Comparison of ENCODE assay signal across 8 cellular contexts in the genomic region with DNA sequence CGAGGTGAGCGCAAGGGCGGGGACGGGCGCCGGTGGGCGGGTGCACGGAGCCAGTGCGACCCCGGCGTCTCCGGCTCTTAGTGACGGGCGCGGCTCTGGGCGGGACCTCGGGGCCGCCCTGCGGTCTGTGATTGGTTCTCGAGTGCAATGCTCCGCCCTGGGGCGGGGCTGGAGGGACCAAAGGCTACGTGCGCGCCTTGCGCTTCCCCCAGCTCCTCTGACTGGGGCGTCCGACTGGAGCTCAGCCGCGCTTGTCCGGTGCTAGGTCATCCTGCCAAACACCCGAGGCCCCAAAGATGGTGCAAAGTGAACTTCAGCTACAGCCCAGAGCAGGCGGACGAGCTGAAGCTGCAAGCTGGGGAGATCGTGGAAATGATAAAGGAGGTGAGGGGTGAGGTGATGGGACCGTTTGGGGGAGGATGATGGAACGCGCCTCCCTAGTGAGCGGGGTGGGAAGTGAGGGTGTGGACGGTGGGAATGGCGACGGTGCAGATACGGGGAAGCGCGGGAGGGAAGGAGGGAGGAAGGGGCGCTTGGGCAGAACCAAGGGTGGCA. TPM values are rescaled to one million over a fixed set of nuclear protein-coding genes. Genes with fewer than 3 reads are reported as not detected.
DNase-seq lines count a peak whose midpoint lies in the region; ATAC-seq and TF ChIP-seq lines count a peak whose summit lies in the region.

No MANE protein-coding gene starts in this region.

- H2AFZ ChIP-seq in MM.1S (ENCODE audit: low read length) = peak overlapping the region; percentile 77

- H3K27ac ChIP-seq in MM.1S (ENCODE audit: low read length) (no peak overlapping the region), thoracic aorta (peak overlapping the region; percentile 45 to 62)

- no peaks in the 10 kb centered on the region for H3K9me3 Mint-ChIP-seq in activated naive CD4-positive, alpha-beta T cell treated with anti-CD3 and anti-CD28 coated beads for 36 hours
- no peaks in the 10 kb centered on the region for H3K9me3 Mint-ChIP-seq in osteocyte (ENCODE audit: unreplicated experiment)

- peak overlapping the region; percentile 89 for H3K4me3 ChIP-seq in H7 (ENCODE audit: insufficient read depth, low read depth, low read length)
- peak overlapping the region; percentile 61 for H3K4me3 ChIP-seq in MM.1S (ENCODE audit: low read length)
- H3K4me3 ChIP-seq in thoracic aorta = peak overlapping the region; percentile 94

- peak overlapping the region; percentile 96 for H3K4me3 Mint-ChIP-seq in activated naive CD4-positive, alpha-beta T cell treated with anti-CD3 and anti-CD28 coated beads for 36 hours
- H3K4me3 Mint-ChIP-seq in osteocyte (ENCODE audit: unreplicated experiment) = peak overlapping the region; percentile 93

- no peaks in the 10 kb centered on the region for H3F3A ChIP-seq in MM.1S (ENCODE audit: insufficient read depth, low read length)

- H3K36me3 Mint-ChIP-seq in activated naive CD4-positive, alpha-beta T cell treated with anti-CD3 and anti-CD28 coated beads for 36 hours (ENCODE audit: low read depth) = peaks cover 10% of the 10 kb centered on the region
- H3K36me3 Mint-ChIP-seq in osteocyte (ENCODE audit: unreplicated experiment) = peaks cover 20% of the 10 kb centered on the region

- H3K36me3 ChIP-seq in H7 (replicated peaks; ENCODE audit: control insufficient read depth, insufficient read depth, low read length) (peaks cover 11% of the 10 kb centered on the region), MM.1S (replicated peaks; ENCODE audit: insufficient read depth, low read length) (0 out of 2 replicates have a peak, but pooled peaks cover 2% of the 10 kb centered on the region), thoracic aorta (peaks cover 16% of the 10 kb centered on the region)

- H3K9ac ChIP-seq in MM.1S (ENCODE audit: low read length) = peak overlapping the region; percentile 55; the same call in 1 of the 2 replicates

- H3K27me3 Mint-ChIP-seq in activated naive CD4-positive, alpha-beta T cell treated with anti-CD3 and anti-CD28 coated beads for 36 hours (ENCODE audit: low read depth) = no peaks in the 10 kb centered on the region
- no peaks in the 10 kb centered on the region for H3K27me3 Mint-ChIP-seq in osteocyte (ENCODE audit: unreplicated experiment)

- H3K27me3 ChIP-seq in H7 (ENCODE audit: control insufficient read depth, insufficient read depth, low read length) = peaks cover 2% of the 10 kb centered on the region; the same call in 1 of the 2 replicates
- H3K27me3 ChIP-seq in MM.1S (replicated peaks; ENCODE audit: insufficient read depth, low read length) = no peaks in the 10 kb centered on the region
- no peaks in the 10 kb centered on the region for H3K27me3 ChIP-seq in thoracic aorta (replicated peaks; ENCODE audit: insufficient read depth)

- H3K79me2 ChIP-seq in MM.1S (ENCODE audit: low read length) = no peaks in the 10 kb centered on the region

- TF ChIP-seq CTCF in MM.1S (IDR thresholded peaks at IDR 0.05; ENCODE audit: low read length) (no peak), osteocyte (IDR thresholded peaks at IDR 0.05) (no peak), thoracic aorta (IDR thresholded peaks at IDR 0.05) (peak; percentile 4)

- no peaks in the 10 kb centered on the region for H4K20me1 ChIP-seq in MM.1S (ENCODE audit: insufficient read depth, low read length)

- DNase-seq in ELF-1 (ENCODE audit: low read depth, low spot score) (peak; percentile 98), H7 (peak; percentile 99), MM.1S (peak; percentile 95), SHP77 treated with DMSO at 0.1 percent for 48 hours (lab: John Stamatoyannopoulos, UW) (peak; percentile 77), glomerular visceral epithelial cell (ENCODE audit: extremely low spot score) (peak; percentile 81), osteocyte (ENCODE audit: extremely low spot score, unreplicated experiment) (peak; percentile 96), thoracic aorta (ENCODE audit: low spot score) (peak; percentile 72)
- DNase-seq in activated naive CD4-positive, alpha-beta T cell treated with anti-CD3 and anti-CD28 coated beads for 36 hours = peak; percentile 89

- no peaks in the 10 kb centered on the region for H3K9me2 ChIP-seq in MM.1S (replicated peaks; ENCODE audit: insufficient read depth, low read length)

- no peak overlapping the region for H3K27ac Mint-ChIP-seq in activated naive CD4-positive, alpha-beta T cell treated with anti-CD3 and anti-CD28 coated beads for 36 hours
- H3K27ac Mint-ChIP-seq in osteocyte (ENCODE audit: unreplicated experiment) = peak overlapping the region; percentile 87

- CTCF ChIA-PET in activated naive CD4-positive, alpha-beta T cell treated with anti-CD3 and anti-CD28 coated beads for 36 hours (lab: Charles Lee) = interaction anchor here (0.6 to 1.6 kb wide), 7 partner anchors 9 to 157 kb away, joined by 3 to 6 read pairs (median 3); a partner anchor contains a TSS

- intact Hi-C loops in activated naive CD4-positive, alpha-beta T cell treated with anti-CD3 and anti-CD28 coated beads for 36 hours (cut with micrococcal nuclease) = loop anchor here (1.0 to 5.0 kb wide), 4 partner anchors 16 to 220 kb away; a partner anchor contains a TSS

- H3K4me1 ChIP-seq in MM.1S (ENCODE audit: low read length) (no peaks in the 10 kb centered on the region), thoracic aorta (ENCODE audit: control insufficient read depth in 1 of 2, low read depth in 2 of 2) (peaks cover 0 to 20% of the 10 kb centered on the region in 2 donors)

- H3K4me2 ChIP-seq in MM.1S (ENCODE audit: low read depth, low read length) = peak overlapping the region; percentile 80

- no peaks in the 10 kb centered on the region for H3K9me3 ChIP-seq in MM.1S (replicated peaks; ENCODE audit: insufficient read depth, low read length)
- no peaks in the 10 kb centered on the region for H3K9me3 ChIP-seq in thoracic aorta

- H3K4me1 Mint-ChIP-seq in activated naive CD4-positive, alpha-beta T cell treated with anti-CD3 and anti-CD28 coated beads for 36 hours (ENCODE audit: low read depth) = peaks cover 48% of the 10 kb centered on the region
- H3K4me1 Mint-ChIP-seq in osteocyte (ENCODE audit: unreplicated experiment) = peaks cover 16% of the 10 kb centered on the region

- peak; percentile 88 for ATAC-seq in thoracic aorta (ENCODE audit: insufficient number of reproducible peaks, low FRiP score, low read depth)

RNA-seq across cellular contexts. Expression of a gene that starts 0.8 kb away (rescaled TPM):
- total RNA-seq in H7 (2014; rRNA removed; shearing (Covaris generic)) = 4.7 and 4.8 TPM in 2 replicates
- total RNA-seq in activated naive CD4-positive, alpha-beta T cell treated with anti-CD3 and anti-CD28 coated beads for 36 hours = 1 to 10 TPM; 2.3 to 2.7 TPM
- total RNA-seq in osteocyte = 5.1 and 6.4 TPM in 2 replicates
- 1 to 10 TPM; 3.9 to 5.6 TPM for total RNA-seq in thoracic aorta

RNA-seq across cellular contexts. Expression of a gene that starts 16.5 kb away (rescaled TPM):
- 61.4 and 87.2 TPM in 2 replicates for total RNA-seq in H7 (2014; rRNA removed; shearing (Covaris generic))
- total RNA-seq in activated naive CD4-positive, alpha-beta T cell treated with anti-CD3 and anti-CD28 coated beads for 36 hours = 1 to 10 TPM; 1.9 to 2.1 TPM
- 113 and 115 TPM in 2 replicates for total RNA-seq in osteocyte
- 100 to 1,000 TPM; 107 to 189 TPM for total RNA-seq in thoracic aorta

Comparison
In these comparisons a context has a peak if more than half of its experiments do, and no peak if none do; other contexts are left out.
1. RNA of a gene that starts 16.5 kb away (total RNA-seq): 107 to 189 TPM in thoracic aorta, 113 to 115 TPM in osteocyte and 61.4 to 87.2 TPM in H7; 1.9 to 2.1 TPM in activated naive CD4-positive, alpha-beta T cell treated with anti-CD3 and anti-CD28 coated beads for 36 hours; every median in the first group is over 10 times any median in the second.
2. Peak in every context shown above with its lines, with median percentiles within 50 percentile points of each other: DNase-seq and H3K4me3 ChIP-seq.